ENCODE assay signal across 8 cellular contexts in the genomic region with DNA sequence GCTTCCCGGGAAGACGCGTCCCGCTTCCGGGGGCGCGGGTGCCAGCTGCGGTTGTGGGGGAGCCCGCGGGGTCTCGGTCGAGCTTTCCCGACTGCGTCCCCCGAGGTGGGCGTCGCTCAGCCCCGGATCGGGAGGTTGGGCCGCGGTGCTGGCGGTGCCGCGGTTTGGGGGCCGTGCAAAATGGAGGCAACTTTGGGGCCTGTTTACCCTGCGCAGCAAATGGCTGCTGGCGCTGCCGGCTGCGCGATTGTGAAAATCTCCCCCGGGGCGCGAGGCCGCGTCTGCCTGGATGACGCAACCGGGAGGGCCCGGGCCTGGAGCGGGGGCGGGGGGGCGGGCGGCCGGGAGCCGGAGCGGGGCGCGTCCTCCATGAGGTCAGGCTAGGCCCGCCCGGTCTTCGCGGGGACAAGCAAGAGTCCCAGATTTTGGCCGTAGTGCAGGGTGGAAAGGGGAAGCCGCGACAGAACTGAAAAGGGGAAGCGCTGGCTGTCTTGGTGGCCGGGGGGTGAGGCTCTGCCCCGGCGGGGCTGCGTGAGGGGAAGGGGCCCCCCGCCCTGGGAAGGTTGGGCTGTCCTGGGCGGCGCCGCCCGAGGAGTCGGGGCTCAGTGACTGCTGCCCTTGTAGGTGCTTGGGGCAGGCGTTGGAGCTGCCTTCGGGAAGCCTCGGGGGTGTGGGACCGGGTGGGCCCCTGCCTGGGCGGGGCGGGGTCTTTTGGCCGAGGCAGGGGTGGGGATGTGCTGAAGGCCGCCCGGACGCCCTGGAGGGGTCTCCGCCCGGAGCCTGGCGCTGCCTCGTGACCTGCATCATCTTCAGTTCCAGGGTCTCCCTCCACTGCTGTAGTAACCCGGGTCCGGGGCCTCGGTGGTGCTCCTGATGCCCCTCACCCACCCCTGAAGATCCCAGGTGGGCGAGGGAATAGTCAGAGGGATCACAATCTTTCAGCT. TPM values are rescaled to one million over a fixed set of nuclear protein-coding genes. Genes with fewer than 3 reads are reported as not detected.
DNase-seq lines count a peak whose midpoint lies in the region; ATAC-seq and TF ChIP-seq lines count a peak whose summit lies in the region.

No MANE protein-coding gene starts in this region.

- H3K27me3 Mint-ChIP-seq in type B pancreatic cell, result no peaks in the 10 kb centered on the region

- H3K4me3 Mint-ChIP-seq in type B pancreatic cell, result peak overlapping the region; percentile 91

- H4K20me1 ChIP-seq in BLaER1, result peaks cover 65% of the 10 kb centered on the region

- intact Hi-C loops in left cardiac atrium (cut with DNase I), result loop anchor here in 1 of 2 donors (5.0 kb wide), 2 partner anchors 34 to 46 kb away; a partner anchor contains a TSS

- H3K9me3 ChIP-seq in BLaER1, result no peaks in the 10 kb centered on the region
- H3K9me3 ChIP-seq in trophoblast cell (ENCODE audit: insufficient read depth, low read depth, low read length), result no peaks in the 10 kb centered on the region

- H3K18ac ChIP-seq in trophoblast cell (ENCODE audit: low read length), result peak overlapping the region; percentile 82

- peak in 66 of 76 experiments; percentile 34 to 84 (median 72) for DNase-seq in HUDEP-2 (lab: John Stamatoyannopoulos, UW; ENCODE audit: unreplicated experiment in 76 of 76)
- DNase-seq in T-helper 2 cell, result peak; percentile 42 to 82 (median 65)
- DNase-seq in amniotic stem cell (lab: John Stamatoyannopoulos, UW), result peak; percentile 75
- peak; percentile 91 for DNase-seq in left cardiac atrium
- peak; percentile 77 to 88 for DNase-seq in trophoblast cell
- peak; percentile 76 for DNase-seq in type B pancreatic cell (ENCODE audit: extremely low spot score, unreplicated experiment)
- DNase-seq in NCI-H1092 (lab: John Stamatoyannopoulos, UW), result no peak

- H3K27me3 ChIP-seq in BLaER1 (no peaks in the 10 kb centered on the region), trophoblast cell (ENCODE audit: insufficient read depth, low read length) (no peaks in the 10 kb centered on the region)

- H3K4me1 ChIP-seq in BLaER1, result peaks cover 75% of the 10 kb centered on the region
- peaks cover 12 to 14% of the 10 kb centered on the region in 2 experiments for H3K4me1 ChIP-seq in trophoblast cell (ENCODE audit: control insufficient read depth in 1 of 2, insufficient read depth in 2 of 2, low read length in 2 of 2)

- H3K4me2 ChIP-seq in BLaER1 (peak overlapping the region; percentile 99), trophoblast cell (ENCODE audit: low read length) (peak overlapping the region; percentile 73)

- H3K9ac ChIP-seq in BLaER1 (peak overlapping the region; percentile 99), trophoblast cell (ENCODE audit: low read length) (peak overlapping the region; percentile 88)

- H2BK120ac ChIP-seq in trophoblast cell (ENCODE audit: insufficient read depth, low read length, poor library complexity), result peak overlapping the region; percentile 87

- H4K8ac ChIP-seq in trophoblast cell (ENCODE audit: low read depth, low read length), result peak overlapping the region; percentile 45

- H3K27ac ChIP-seq in BLaER1 (peak overlapping the region; percentile 99), trophoblast cell (ENCODE audit: low read depth, low read length) (peak overlapping the region; percentile 91)

- H3K9me3 Mint-ChIP-seq in type B pancreatic cell, result no peaks in the 10 kb centered on the region

- peaks cover 27% of the 10 kb centered on the region for H3K79me2 ChIP-seq in trophoblast cell (ENCODE audit: control insufficient read depth, insufficient read depth, low read length, poor library complexity)

- no peak for TF ChIP-seq CTCF in type B pancreatic cell (conservative IDR thresholded peaks at IDR 0.05)

- WGBS in trophoblast cell (ENCODE audit: extremely low coverage, insufficient coverage, insufficient read length), result no CpG with 5 or more reads among the region's 83 CpGs

- peak overlapping the region; percentile 40 for H2AFZ ChIP-seq in trophoblast cell (ENCODE audit: insufficient read depth, low read length, poor library complexity)

- H3K4me1 Mint-ChIP-seq in type B pancreatic cell (ENCODE audit: unreplicated experiment), result peaks cover 24% of the 10 kb centered on the region

- H4K12ac ChIP-seq in trophoblast cell (ENCODE audit: low read depth, low read length), result peak overlapping the region; percentile 51

- peak overlapping the region; percentile 99 for H3K4me3 ChIP-seq in BLaER1
- peak overlapping the region; percentile 99 for H3K4me3 ChIP-seq in trophoblast cell (ENCODE audit: low read depth, low read length)

- no peak overlapping the region for H3K23ac ChIP-seq in trophoblast cell (ENCODE audit: low read length)

- H3K14ac ChIP-seq in trophoblast cell (ENCODE audit: low read length), result peak overlapping the region; percentile 97

- ATAC-seq in left cardiac atrium, result peak; percentile 55 to 58

- H3K36me3 Mint-ChIP-seq in type B pancreatic cell, result peaks cover 15% of the 10 kb centered on the region

- H2BK5ac ChIP-seq in trophoblast cell (ENCODE audit: low read depth, low read length, poor library complexity), result peak overlapping the region; percentile 87

- peaks cover 20% of the 10 kb centered on the region for H3K79me1 ChIP-seq in trophoblast cell (ENCODE audit: low read length)

- peak overlapping the region; percentile 88 for H4K91ac ChIP-seq in trophoblast cell (ENCODE audit: low read depth, low read length)

- peak overlapping the region; percentile 97 for H2AK5ac ChIP-seq in trophoblast cell (ENCODE audit: low read length)

- H2BK12ac ChIP-seq in trophoblast cell (ENCODE audit: low read length), result no peak overlapping the region

- H3K36me3 ChIP-seq in BLaER1, result peaks cover 31% of the 10 kb centered on the region
- H3K36me3 ChIP-seq in trophoblast cell (ENCODE audit: control insufficient read depth in 1 of 2, insufficient read depth in 2 of 2, low read length in 2 of 2), result peaks cover 28 to 32% of the 10 kb centered on the region in 2 experiments

- peak overlapping the region; percentile 100 for H3K4ac ChIP-seq in trophoblast cell (ENCODE audit: low read depth, low read length)

- H3K27ac Mint-ChIP-seq in type B pancreatic cell, result peak overlapping the region; percentile 93

RNA-seq across cellular contexts. Expression of a gene that starts 11.1 kb away (rescaled TPM):
- total RNA-seq in left cardiac atrium (1 to 10 TPM; 1.0 to 2.3 TPM), type B pancreatic cell (ENCODE audit: low replicate concordance) (0.10 TPM in 1 of 2 replicates, not detected in the other)
- polyA plus RNA-seq in trophoblast cell (2013), result 0.03 TPM in 2 replicates

RNA-seq across cellular contexts. Expression of a gene that starts 14.6 kb away (rescaled TPM):
- total RNA-seq in left cardiac atrium, result under 1 TPM in 1 of 2 donors, not detected in 1; 0.27 TPM
- 0.10 and 0.12 TPM in 2 replicates for polyA plus RNA-seq in trophoblast cell (2013)
- total RNA-seq in type B pancreatic cell (ENCODE audit: low replicate concordance), result 0.72 TPM in 1 of 2 replicates, not detected in the other

RNA-seq across cellular contexts. Expression of a gene that starts 21.7 kb away (rescaled TPM):
- 1 to 10 TPM in 1 of 2 donors, under 1 TPM in 1; 0.80 to 1.6 TPM for total RNA-seq in left cardiac atrium
- 2.4 and 2.8 TPM in 2 replicates for polyA plus RNA-seq in trophoblast cell (2013)
- total RNA-seq in type B pancreatic cell (ENCODE audit: low replicate concordance), result 13.8 and 49.5 TPM in 2 replicates

RNA-seq across cellular contexts. Expression of a gene that starts 34.2 kb away (rescaled TPM):
- total RNA-seq in left cardiac atrium, result 10 to 100 TPM; 28.8 to 34.4 TPM
- polyA plus RNA-seq in trophoblast cell (2013), result 90.1 and 94.1 TPM in 2 replicates
- 95.5 and 129 TPM in 2 replicates for total RNA-seq in type B pancreatic cell (ENCODE audit: low replicate concordance)

RNA-seq across cellular contexts. Expression of a gene that starts 34.7 kb away (rescaled TPM):
- total RNA-seq in left cardiac atrium (10 to 100 TPM; 45.2 to 45.7 TPM), type B pancreatic cell (ENCODE audit: low replicate concordance) (107 and 131 TPM in 2 replicates)
- polyA plus RNA-seq in trophoblast cell (2013), result 71.1 and 72.2 TPM in 2 replicates
